In genomic region chr15:91807122-91807521, GRCh38 we compare ENCODE assay signal across 2 cellular contexts.
TF ChIP-seq lines count a peak whose summit lies in the region.

No MANE protein-coding gene starts in this region.

TF ChIP-seq in A549, 52 proteins besides CTCF, POLR2A, EP300 and RAD21 (continued from another document):
- TF ChIP-seq, protein P1, sequence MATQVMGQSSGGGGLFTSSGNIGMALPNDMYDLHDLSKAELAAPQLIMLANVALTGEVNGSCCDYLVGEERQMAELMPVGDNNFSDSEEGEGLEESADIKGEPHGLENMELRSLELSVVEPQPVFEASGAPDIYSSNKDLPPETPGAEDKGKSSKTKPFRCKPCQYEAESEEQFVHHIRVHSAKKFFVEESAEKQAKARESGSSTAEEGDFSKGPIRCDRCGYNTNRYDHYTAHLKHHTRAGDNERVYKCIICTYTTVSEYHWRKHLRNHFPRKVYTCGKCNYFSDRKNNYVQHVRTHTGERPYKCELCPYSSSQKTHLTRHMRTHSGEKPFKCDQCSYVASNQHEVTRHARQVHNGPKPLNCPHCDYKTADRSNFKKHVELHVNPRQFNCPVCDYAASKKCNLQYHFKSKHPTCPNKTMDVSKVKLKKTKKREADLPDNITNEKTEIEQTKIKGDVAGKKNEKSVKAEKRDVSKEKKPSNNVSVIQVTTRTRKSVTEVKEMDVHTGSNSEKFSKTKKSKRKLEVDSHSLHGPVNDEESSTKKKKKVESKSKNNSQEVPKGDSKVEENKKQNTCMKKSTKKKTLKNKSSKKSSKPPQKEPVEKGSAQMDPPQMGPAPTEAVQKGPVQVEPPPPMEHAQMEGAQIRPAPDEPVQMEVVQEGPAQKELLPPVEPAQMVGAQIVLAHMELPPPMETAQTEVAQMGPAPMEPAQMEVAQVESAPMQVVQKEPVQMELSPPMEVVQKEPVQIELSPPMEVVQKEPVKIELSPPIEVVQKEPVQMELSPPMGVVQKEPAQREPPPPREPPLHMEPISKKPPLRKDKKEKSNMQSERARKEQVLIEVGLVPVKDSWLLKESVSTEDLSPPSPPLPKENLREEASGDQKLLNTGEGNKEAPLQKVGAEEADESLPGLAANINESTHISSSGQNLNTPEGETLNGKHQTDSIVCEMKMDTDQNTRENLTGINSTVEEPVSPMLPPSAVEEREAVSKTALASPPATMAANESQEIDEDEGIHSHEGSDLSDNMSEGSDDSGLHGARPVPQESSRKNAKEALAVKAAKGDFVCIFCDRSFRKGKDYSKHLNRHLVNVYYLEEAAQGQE (IDR thresholded peaks at IDR 0.05), result no peak
- TF ChIP-seq EHF (CRISPR knock-in tag; IDR thresholded peaks at IDR 0.05) (no peak), KDM1A (IDR thresholded peaks at IDR 0.05; ENCODE audit: low read depth) (no peak), ZNF302 (CRISPR knock-in tag; IDR thresholded peaks at IDR 0.05) (no peak), CEBPB (IDR thresholded peaks at IDR 0.05) (no peak), TP53 (CRISPR knock-in tag; IDR thresholded peaks at IDR 0.05) (no peak), CHD2 (IDR thresholded peaks at IDR 0.05; ENCODE audit: low read length, partially characterized antibody) (no peak), FOXS1 (CRISPR knock-in tag; IDR thresholded peaks at IDR 0.05) (no peak), ZSCAN20 (CRISPR knock-in tag; IDR thresholded peaks at IDR 0.05) (no peak), SREBF2 (IDR thresholded peaks at IDR 0.05) (no peak), HEYL (CRISPR knock-in tag; IDR thresholded peaks at IDR 0.05) (no peak), HOXB5 (CRISPR knock-in tag; IDR thresholded peaks at IDR 0.05) (no peak), RFX5 (IDR thresholded peaks at IDR 0.05) (no peak), MAFK (IDR thresholded peaks at IDR 0.05; ENCODE audit: partially characterized antibody) (no peak), RARB (CRISPR knock-in tag; IDR thresholded peaks at IDR 0.05) (no peak)

TF ChIP-seq in GM23338, 12 proteins besides CTCF, POLR2A, EP300 and RAD21:
- TF ChIP-seq, protein P2, sequence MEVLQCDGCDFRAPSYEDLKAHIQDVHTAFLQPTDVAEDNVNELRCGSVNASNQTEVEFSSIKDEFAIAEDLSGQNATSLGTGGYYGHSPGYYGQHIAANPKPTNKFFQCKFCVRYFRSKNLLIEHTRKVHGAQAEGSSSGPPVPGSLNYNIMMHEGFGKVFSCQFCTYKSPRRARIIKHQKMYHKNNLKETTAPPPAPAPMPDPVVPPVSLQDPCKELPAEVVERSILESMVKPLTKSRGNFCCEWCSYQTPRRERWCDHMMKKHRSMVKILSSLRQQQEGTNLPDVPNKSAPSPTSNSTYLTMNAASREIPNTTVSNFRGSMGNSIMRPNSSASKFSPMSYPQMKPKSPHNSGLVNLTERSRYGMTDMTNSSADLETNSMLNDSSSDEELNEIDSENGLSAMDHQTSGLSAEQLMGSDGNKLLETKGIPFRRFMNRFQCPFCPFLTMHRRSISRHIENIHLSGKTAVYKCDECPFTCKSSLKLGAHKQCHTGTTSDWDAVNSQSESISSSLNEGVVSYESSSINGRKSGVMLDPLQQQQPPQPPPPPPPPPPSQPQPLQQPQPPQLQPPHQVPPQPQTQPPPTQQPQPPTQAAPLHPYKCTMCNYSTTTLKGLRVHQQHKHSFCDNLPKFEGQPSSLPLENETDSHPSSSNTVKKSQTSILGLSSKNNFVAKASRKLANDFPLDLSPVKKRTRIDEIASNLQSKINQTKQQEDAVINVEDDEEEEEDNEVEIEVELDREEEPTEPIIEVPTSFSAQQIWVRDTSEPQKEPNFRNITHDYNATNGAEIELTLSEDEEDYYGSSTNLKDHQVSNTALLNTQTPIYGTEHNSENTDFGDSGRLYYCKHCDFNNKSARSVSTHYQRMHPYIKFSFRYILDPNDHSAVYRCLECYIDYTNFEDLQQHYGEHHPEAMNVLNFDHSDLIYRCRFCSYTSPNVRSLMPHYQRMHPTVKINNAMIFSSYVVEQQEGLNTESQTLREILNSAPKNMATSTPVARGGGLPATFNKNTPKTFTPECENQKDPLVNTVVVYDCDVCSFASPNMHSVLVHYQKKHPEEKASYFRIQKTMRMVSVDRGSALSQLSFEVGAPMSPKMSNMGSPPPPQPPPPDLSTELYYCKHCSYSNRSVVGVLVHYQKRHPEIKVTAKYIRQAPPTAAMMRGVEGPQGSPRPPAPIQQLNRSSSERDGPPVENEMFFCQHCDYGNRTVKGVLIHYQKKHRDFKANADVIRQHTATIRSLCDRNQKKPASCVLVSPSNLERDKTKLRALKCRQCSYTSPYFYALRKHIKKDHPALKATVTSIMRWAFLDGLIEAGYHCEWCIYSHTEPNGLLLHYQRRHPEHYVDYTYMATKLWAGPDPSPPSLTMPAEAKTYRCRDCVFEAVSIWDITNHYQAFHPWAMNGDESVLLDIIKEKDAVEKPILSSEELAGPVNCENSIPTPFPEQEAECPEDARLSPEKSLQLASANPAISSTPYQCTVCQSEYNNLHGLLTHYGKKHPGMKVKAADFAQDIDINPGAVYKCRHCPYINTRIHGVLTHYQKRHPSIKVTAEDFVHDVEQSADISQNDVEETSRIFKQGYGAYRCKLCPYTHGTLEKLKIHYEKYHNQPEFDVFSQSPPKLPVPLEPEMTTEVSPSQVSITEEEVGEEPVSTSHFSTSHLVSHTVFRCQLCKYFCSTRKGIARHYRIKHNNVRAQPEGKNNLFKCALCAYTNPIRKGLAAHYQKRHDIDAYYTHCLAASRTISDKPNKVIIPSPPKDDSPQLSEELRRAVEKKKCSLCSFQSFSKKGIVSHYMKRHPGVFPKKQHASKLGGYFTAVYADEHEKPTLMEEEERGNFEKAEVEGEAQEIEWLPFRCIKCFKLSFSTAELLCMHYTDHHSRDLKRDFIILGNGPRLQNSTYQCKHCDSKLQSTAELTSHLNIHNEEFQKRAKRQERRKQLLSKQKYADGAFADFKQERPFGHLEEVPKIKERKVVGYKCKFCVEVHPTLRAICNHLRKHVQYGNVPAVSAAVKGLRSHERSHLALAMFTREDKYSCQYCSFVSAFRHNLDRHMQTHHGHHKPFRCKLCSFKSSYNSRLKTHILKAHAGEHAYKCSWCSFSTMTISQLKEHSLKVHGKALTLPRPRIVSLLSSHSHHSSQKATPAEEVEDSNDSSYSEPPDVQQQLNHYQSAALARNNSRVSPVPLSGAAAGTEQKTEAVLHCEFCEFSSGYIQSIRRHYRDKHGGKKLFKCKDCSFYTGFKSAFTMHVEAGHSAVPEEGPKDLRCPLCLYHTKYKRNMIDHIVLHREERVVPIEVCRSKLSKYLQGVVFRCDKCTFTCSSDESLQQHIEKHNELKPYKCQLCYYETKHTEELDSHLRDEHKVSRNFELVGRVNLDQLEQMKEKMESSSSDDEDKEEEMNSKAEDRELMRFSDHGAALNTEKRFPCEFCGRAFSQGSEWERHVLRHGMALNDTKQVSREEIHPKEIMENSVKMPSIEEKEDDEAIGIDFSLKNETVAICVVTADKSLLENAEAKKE (CRISPR knock-in tag; IDR thresholded peaks at IDR 0.05), result no peak
- no peak for TF ChIP-seq ETS1 (IDR thresholded peaks at IDR 0.05)
- TF ChIP-seq STAT1 (IDR thresholded peaks at IDR 0.05; ENCODE audit: unreplicated experiment), result no peak
- no peak for TF ChIP-seq CREB1 (CRISPR knock-in tag; IDR thresholded peaks at IDR 0.05; ENCODE audit: low read depth)
- TF ChIP-seq ZNF114 (CRISPR knock-in tag; IDR thresholded peaks at IDR 0.05), result no peak
- no peak for TF ChIP-seq EZH2 (IDR thresholded peaks at IDR 0.05; ENCODE audit: low read depth, unreplicated experiment)
- TF ChIP-seq, protein P1 (IDR thresholded peaks at IDR 0.05; ENCODE audit: unreplicated experiment), result no peak
- TF ChIP-seq JUNB (IDR thresholded peaks at IDR 0.05; ENCODE audit: unreplicated experiment), result no peak
- no peak for TF ChIP-seq NANOG (IDR thresholded peaks at IDR 0.05; ENCODE audit: borderline replicate concordance)
- TF ChIP-seq POLR2AphosphoS5 (IDR thresholded peaks at IDR 0.05; ENCODE audit: low read depth), result no peak
- TF ChIP-seq ZNF331 (CRISPR knock-in tag; IDR thresholded peaks at IDR 0.05; ENCODE audit: low read depth), result no peak
- TF ChIP-seq EZH2phosphoT487 (IDR thresholded peaks at IDR 0.05; ENCODE audit: unreplicated experiment), result no peak
TF ChIP-seq in GM23338: peak in this region for 0.
